2 cellular contexts compared by ENCODE assay signal in the genomic region with DNA sequence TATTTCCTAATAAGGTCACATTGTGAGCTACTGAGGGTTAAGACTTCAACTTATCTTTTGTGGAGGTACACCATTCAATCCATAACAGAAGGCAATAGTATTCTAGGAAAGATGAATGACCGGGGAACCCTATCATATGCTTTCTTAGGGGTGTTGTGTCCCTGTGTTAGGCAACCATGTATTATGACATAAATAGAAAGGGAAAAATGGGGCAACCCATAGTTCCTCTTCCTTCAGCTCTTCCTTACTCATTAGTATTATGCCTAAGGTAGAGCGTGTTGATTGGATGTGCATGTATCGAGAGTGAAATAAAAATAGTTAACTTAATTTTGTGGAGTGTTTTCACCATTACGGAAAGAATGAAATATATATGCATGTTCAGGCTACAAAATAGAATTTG.
A peak's percentile ranks its signal among the peaks of the same experiment; 100 is the strongest.
TF ChIP-seq lines count a peak whose summit lies in the region.

No MANE protein-coding gene starts in this region.

TF ChIP-seq in HepG2, 621 proteins besides CTCF, POLR2A, EP300 and RAD21:
- TF ChIP-seq ATF1 (CRISPR knock-in tag; IDR thresholded peaks at IDR 0.05) = no peak
- TF ChIP-seq PAX8 (CRISPR knock-in tag; IDR thresholded peaks at IDR 0.05; ENCODE audit: borderline replicate concordance) = no peak
- no peak for TF ChIP-seq KLF12 (CRISPR knock-in tag; IDR thresholded peaks at IDR 0.05; ENCODE audit: borderline replicate concordance)
- no peak for TF ChIP-seq MTA1 (CRISPR knock-in tag; IDR thresholded peaks at IDR 0.05; ENCODE audit: borderline replicate concordance)
- no peak for TF ChIP-seq CREM (IDR thresholded peaks at IDR 0.05)
- TF ChIP-seq CREM (CRISPR knock-in tag; IDR thresholded peaks at IDR 0.05) = no peak
- no peak for TF ChIP-seq ARID2 (CRISPR knock-in tag; IDR thresholded peaks at IDR 0.05; ENCODE audit: borderline replicate concordance)
- TF ChIP-seq, protein P1, sequence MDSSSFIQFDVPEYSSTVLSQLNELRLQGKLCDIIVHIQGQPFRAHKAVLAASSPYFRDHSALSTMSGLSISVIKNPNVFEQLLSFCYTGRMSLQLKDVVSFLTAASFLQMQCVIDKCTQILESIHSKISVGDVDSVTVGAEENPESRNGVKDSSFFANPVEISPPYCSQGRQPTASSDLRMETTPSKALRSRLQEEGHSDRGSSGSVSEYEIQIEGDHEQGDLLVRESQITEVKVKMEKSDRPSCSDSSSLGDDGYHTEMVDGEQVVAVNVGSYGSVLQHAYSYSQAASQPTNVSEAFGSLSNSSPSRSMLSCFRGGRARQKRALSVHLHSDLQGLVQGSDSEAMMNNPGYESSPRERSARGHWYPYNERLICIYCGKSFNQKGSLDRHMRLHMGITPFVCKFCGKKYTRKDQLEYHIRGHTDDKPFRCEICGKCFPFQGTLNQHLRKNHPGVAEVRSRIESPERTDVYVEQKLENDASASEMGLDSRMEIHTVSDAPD (CRISPR knock-in tag; IDR thresholded peaks at IDR 0.05) = no peak
- TF ChIP-seq CCAR2 (optimal IDR thresholded peaks at IDR 0.05; ENCODE audit: low read depth, low read length) = no peak
- TF ChIP-seq SP5 (CRISPR knock-in tag; IDR thresholded peaks at IDR 0.05; ENCODE audit: borderline replicate concordance, low read depth) = no peak
- no peak for TF ChIP-seq THAP11 (CRISPR knock-in tag; IDR thresholded peaks at IDR 0.05)
- TF ChIP-seq IKZF4 (CRISPR knock-in tag; IDR thresholded peaks at IDR 0.05; ENCODE audit: borderline replicate concordance, low read depth, not compliant biosample characterization) = no peak
- TF ChIP-seq, protein P2, sequence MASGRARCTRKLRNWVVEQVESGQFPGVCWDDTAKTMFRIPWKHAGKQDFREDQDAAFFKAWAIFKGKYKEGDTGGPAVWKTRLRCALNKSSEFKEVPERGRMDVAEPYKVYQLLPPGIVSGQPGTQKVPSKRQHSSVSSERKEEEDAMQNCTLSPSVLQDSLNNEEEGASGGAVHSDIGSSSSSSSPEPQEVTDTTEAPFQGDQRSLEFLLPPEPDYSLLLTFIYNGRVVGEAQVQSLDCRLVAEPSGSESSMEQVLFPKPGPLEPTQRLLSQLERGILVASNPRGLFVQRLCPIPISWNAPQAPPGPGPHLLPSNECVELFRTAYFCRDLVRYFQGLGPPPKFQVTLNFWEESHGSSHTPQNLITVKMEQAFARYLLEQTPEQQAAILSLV (CRISPR knock-in tag; IDR thresholded peaks at IDR 0.05; ENCODE audit: borderline replicate concordance) = no peak
- TF ChIP-seq ZNF335 (CRISPR knock-in tag; IDR thresholded peaks at IDR 0.05) = no peak
- no peak for TF ChIP-seq ZNF563 (CRISPR knock-in tag; IDR thresholded peaks at IDR 0.05)
- TF ChIP-seq PAWR (CRISPR knock-in tag; IDR thresholded peaks at IDR 0.05; ENCODE audit: borderline replicate concordance) = no peak
- no peak for TF ChIP-seq SMYD3 (CRISPR knock-in tag; IDR thresholded peaks at IDR 0.05)
- no peak for TF ChIP-seq RARA (CRISPR knock-in tag; IDR thresholded peaks at IDR 0.05)

TF ChIP-seq in K562, 482 proteins besides CTCF, POLR2A, EP300 and RAD21:
- no peak for TF ChIP-seq ZC3H11A (IDR thresholded peaks at IDR 0.05; ENCODE audit: low read depth, low read length)
- TF ChIP-seq, protein P3, sequence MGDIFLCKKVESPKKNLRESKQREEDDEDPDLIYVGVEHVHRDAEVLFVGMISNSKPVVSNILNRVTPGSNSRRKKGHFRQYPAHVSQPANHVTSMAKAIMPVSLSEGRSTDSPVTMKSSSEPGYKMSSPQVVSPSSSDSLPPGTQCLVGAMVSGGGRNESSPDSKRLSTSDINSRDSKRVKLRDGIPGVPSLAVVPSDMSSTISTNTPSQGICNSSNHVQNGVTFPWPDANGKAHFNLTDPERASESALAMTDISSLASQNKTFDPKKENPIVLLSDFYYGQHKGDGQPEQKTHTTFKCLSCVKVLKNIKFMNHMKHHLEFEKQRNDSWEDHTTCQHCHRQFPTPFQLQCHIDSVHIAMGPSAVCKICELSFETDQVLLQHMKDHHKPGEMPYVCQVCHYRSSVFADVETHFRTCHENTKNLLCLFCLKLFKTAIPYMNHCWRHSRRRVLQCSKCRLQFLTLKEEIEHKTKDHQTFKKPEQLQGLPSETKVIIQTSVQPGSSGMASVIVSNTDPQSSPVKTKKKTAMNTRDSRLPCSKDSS (IDR thresholded peaks at IDR 0.05; ENCODE audit: low read depth, partially characterized antibody) = no peak
- no peak for TF ChIP-seq PURB (CRISPR knock-in tag; IDR thresholded peaks at IDR 0.05; ENCODE audit: low read depth)
- TF ChIP-seq SPI1 (IDR thresholded peaks at IDR 0.05; ENCODE audit: borderline replicate concordance, low read depth, low read length) = no peak
- TF ChIP-seq CEBPB (tag; IDR thresholded peaks at IDR 0.05) = 0 out of 2 replicates have a peak, but pooled peaks have one; percentile 36
- TF ChIP-seq ZNF79 (CRISPR knock-in tag; IDR thresholded peaks at IDR 0.05; ENCODE audit: low read depth) = no peak
- no peak for TF ChIP-seq PCBP2 (IDR thresholded peaks at IDR 0.05; ENCODE audit: low read depth, low read length, poor library complexity, severe bottlenecking)
TF ChIP-seq in K562: peak in this region for 1.
